ENCODE assay signal across 14 cellular contexts in genomic region chr18:8946046-8946838, GRCh38.
DNase-seq lines count a peak whose midpoint lies in the region; ATAC-seq, FAIRE-seq and TF ChIP-seq lines count a peak whose summit lies in the region.
"Had no signal": no experiment of that assay in that cellular context is flagged by ENCODE, and none has a peak within 500 bp of the region (broad histone marks: within the 10 kb centered on the region; RNA-seq: fewer than 3 reads in every experiment).

No MANE protein-coding gene starts in this region.

- H2AFZ ChIP-seq in astrocyte (ENCODE audit: low read depth, low read length), result no peak overlapping the region

- no peak overlapping the region for H3K4me3 ChIP-seq in A549
- no peak overlapping the region for H3K4me3 ChIP-seq in astrocyte (ENCODE audit: insufficient read depth, low read depth, low read length)
- no peak overlapping the region for H3K4me3 ChIP-seq in testis
- H3K4me3 ChIP-seq: adrenal gland had no signal

- no peaks in the 10 kb centered on the region for H3K27me3 Mint-ChIP-seq in astrocyte (ENCODE audit: low read depth, unreplicated experiment)
- H3K27me3 Mint-ChIP-seq: stimulated activated naive CD8-positive, alpha-beta T cell treated with anti-CD3 and anti-CD28 coated beads, Interleukin-15, Interleukin-2, amounts not matched to agents 100 ng/mL and 50 ng/mL, for 24 hours had no signal

- H3K4me1 ChIP-seq in A549 (peaks cover 23% of the 10 kb centered on the region), astrocyte (ENCODE audit: insufficient read depth, low read length) (peaks cover 54% of the 10 kb centered on the region), testis (no peaks in the 10 kb centered on the region)
- H3K4me1 ChIP-seq: adrenal gland had no signal

- 84% methylated on average over 5 of the region's 5 CpGs for WGBS in A549 (ENCODE audit: missing lambda C conversion rate)
- WGBS in testis, 2 donors, result 79 to 92% methylated on average over 5 of the region's 5 CpGs

- H3K36me3 ChIP-seq in astrocyte (ENCODE audit: insufficient read depth, low read length) (no peaks in the 10 kb centered on the region), testis (ENCODE audit: low read depth, missing control alignments) (no peaks in the 10 kb centered on the region)
- H3K36me3 ChIP-seq: adrenal gland had no signal

- no peaks in the 10 kb centered on the region for H3K27me3 ChIP-seq in astrocyte (ENCODE audit: insufficient read depth, low read length)
- no peaks in the 10 kb centered on the region for H3K27me3 ChIP-seq in testis
- H3K27me3 ChIP-seq: adrenal gland had no signal

- H3K4me2 ChIP-seq in A549, result no peak overlapping the region
- H3K4me2 ChIP-seq in astrocyte (ENCODE audit: low read length), result peak overlapping the region; percentile 64

- no peak for FAIRE-seq in A549 (lab: Jason Lieb, UNC)
- FAIRE-seq in astrocyte (lab: Jason Lieb, UNC), result peak; percentile 87
- FAIRE-seq: islet of Langerhans, TTC549 had no signal

- H3K4me3 Mint-ChIP-seq in astrocyte (ENCODE audit: unreplicated experiment), result no peak overlapping the region
- H3K4me3 Mint-ChIP-seq: endodermal cell; stimulated activated naive CD8-positive, alpha-beta T cell treated with anti-CD3 and anti-CD28 coated beads, Interleukin-15, Interleukin-2, amounts not matched to agents 100 ng/mL and 50 ng/mL, for 24 hours had no signal

- no peak for TF ChIP-seq EP300 in A549 (IDR thresholded peaks at IDR 0.05)

- H3K9ac ChIP-seq in astrocyte (ENCODE audit: low read length), result peak overlapping the region; percentile 58

- intact Hi-C loops in testis (cut with DNase I; ENCODE audit: low total_unique reads), result no loop called here

- TF ChIP-seq RAD21 in A549 (conservative IDR thresholded peaks at IDR 0.05 in 1 of 2, IDR thresholded peaks at IDR 0.05 in 1 of 2), result no peak

- peaks cover 16% of the 10 kb centered on the region for H3K9me3 Mint-ChIP-seq in astrocyte (ENCODE audit: unreplicated experiment)

- no peak for TF ChIP-seq POLR2A in A549 (IDR thresholded peaks at IDR 0.05; ENCODE audit: low read length)
- no peak for TF ChIP-seq POLR2A in testis (IDR thresholded peaks at IDR 0.05)

- no peaks in the 10 kb centered on the region for H4K20me1 ChIP-seq in astrocyte (ENCODE audit: insufficient read depth, low read length)

- H3K9me3 ChIP-seq in A549 (peaks cover 7% of the 10 kb centered on the region; the same call in 2 of the 3 replicates), astrocyte (ENCODE audit: insufficient read depth, low read depth, low read length) (peaks cover 5% of the 10 kb centered on the region), testis (no peaks in the 10 kb centered on the region)
- H3K9me3 ChIP-seq: adrenal gland had no signal

- H3K27ac Mint-ChIP-seq in astrocyte (ENCODE audit: unreplicated experiment), result peak overlapping the region; percentile 91
- H3K27ac Mint-ChIP-seq: endodermal cell; stimulated activated naive CD8-positive, alpha-beta T cell treated with anti-CD3 and anti-CD28 coated beads, Interleukin-15, Interleukin-2, amounts not matched to agents 100 ng/mL and 50 ng/mL, for 24 hours had no signal

- peaks cover 45% of the 10 kb centered on the region for H3K4me1 Mint-ChIP-seq in astrocyte (ENCODE audit: low read depth, unreplicated experiment)

- CTCF ChIA-PET in A549 (lab: Yijun Ruan, JAX), result interaction anchor here (1.0 kb wide), 1 partner anchor 16 kb away, joined by 3 read pairs; no protein-coding TSS in a partner anchor

- ATAC-seq in A549, result no peak

- TF ChIP-seq CTCF in A549 (IDR thresholded peaks at IDR 0.05), result no peak
- no peak for TF ChIP-seq CTCF in astrocyte (IDR thresholded peaks at IDR 0.05; ENCODE audit: insufficient read depth, low read depth, low read length)
- no peak for TF ChIP-seq CTCF in testis (IDR thresholded peaks at IDR 0.05)

- DNase-seq in A549 (ENCODE audit: low read depth in 1 of 2, low spot score in 1 of 2) (peak in 1 of 2 experiments; percentile 12), HS-27A (ENCODE audit: low read depth) (peak; percentile 94), astrocyte (ENCODE audit: low read depth) (peak; percentile 98), foreskin melanocyte (peak; percentile 97), iPS-NIHi11 (ENCODE audit: low spot score) (no peak), testis (no peak), C1 segment of cervical spinal cord (lab: John Stamatoyannopoulos, UW) (no peak)
- DNase-seq in activated effector memory CD4-positive, alpha-beta T cell treated with anti-CD3 and anti-CD28 coated beads, Interleukin-2, amount 50 U/mL, for 16 hours, result no peak
- DNase-seq: adrenal gland, endodermal cell, KBM-7 had no signal

- no peaks in the 10 kb centered on the region for H3K79me2 ChIP-seq in astrocyte (ENCODE audit: insufficient read depth, low read length)

- H3K27ac ChIP-seq in A549 (no peak overlapping the region), astrocyte (ENCODE audit: low read depth, low read length) (peak overlapping the region; percentile 87), testis (no peak overlapping the region)
- H3K27ac ChIP-seq: adrenal gland had no signal

- peaks cover 5% of the 10 kb centered on the region for H3K36me3 Mint-ChIP-seq in astrocyte (ENCODE audit: low read depth, unreplicated experiment)

- POLR2A ChIA-PET in A549 (lab: Yijun Ruan, JAX), result no interaction called here

TF ChIP-seq in A549, 52 proteins besides CTCF, POLR2A, EP300 and RAD21:
- TF ChIP-seq KDM1A (IDR thresholded peaks at IDR 0.05; ENCODE audit: low read depth) (peak; percentile 50; the same call in 1 of the 2 replicates), JUNB (IDR thresholded peaks at IDR 0.05) (no peak), POLR2AphosphoS2 (conservative IDR thresholded peaks at IDR 0.05; ENCODE audit: low read length) (no peak), TFCP2L1 (CRISPR knock-in tag; IDR thresholded peaks at IDR 0.05) (no peak), USF2 (IDR thresholded peaks at IDR 0.05) (no peak), FOXS1 (CRISPR knock-in tag; IDR thresholded peaks at IDR 0.05) (no peak), ZFP36 (IDR thresholded peaks at IDR 0.05; ENCODE audit: borderline replicate concordance, partially characterized antibody) (peak; percentile 18), MYC (IDR thresholded peaks at IDR 0.05; ENCODE audit: borderline replicate concordance, low read length) (no peak), MAX (IDR thresholded peaks at IDR 0.05) (no peak), PHF8 (IDR thresholded peaks at IDR 0.05; ENCODE audit: borderline replicate concordance, low read depth) (no peak), E2F6 (IDR thresholded peaks at IDR 0.05; ENCODE audit: borderline replicate concordance, low read depth) (no peak), CHD4 (IDR thresholded peaks at IDR 0.05; ENCODE audit: borderline replicate concordance) (no peak), CEBPB (IDR thresholded peaks at IDR 0.05) (peak in 1 of 2 experiments; percentile 21; a peak in 1 of 4 replicates), ZC3H11A (IDR thresholded peaks at IDR 0.05) (no peak), ATOH8 (CRISPR knock-in tag; IDR thresholded peaks at IDR 0.05; ENCODE audit: low read depth) (no peak)
TF ChIP-seq in A549: peak in this region for 3.

Comparison
In these comparisons a context has a peak if more than half of its experiments do, and no peak if none do; other contexts are left out.
1. DNase-seq: peak in HS-27A (single experiment), astrocyte (single experiment) and foreskin melanocyte (single experiment); none in activated effector memory CD4-positive, alpha-beta T cell treated with anti-CD3 and anti-CD28 coated beads, Interleukin-2, amount 50 U/mL, for 16 hours (single experiment), iPS-NIHi11 (single experiment), testis (single experiment) and C1 segment of cervical spinal cord (0 of 14).